ENCODE assay signal across 23 cellular contexts in the genomic region with DNA sequence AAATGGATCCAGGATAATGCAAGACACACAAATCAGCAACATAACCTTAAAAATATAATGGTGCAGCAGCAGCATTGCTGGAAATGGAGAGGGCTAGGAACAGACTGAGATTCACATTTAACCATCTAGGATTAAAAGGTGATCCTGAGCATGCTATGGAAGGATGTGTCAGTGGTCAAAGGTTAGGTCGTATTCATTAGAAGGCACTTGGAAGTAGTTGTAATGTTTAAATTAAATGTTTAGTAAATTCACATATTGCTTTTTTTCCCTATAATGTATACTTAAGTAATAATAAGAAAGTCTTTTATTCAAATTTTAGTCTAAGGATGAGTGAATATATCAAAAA.
DNase-seq lines count a peak whose midpoint lies in the region; ATAC-seq, FAIRE-seq and TF ChIP-seq lines count a peak whose summit lies in the region.
"Had no signal": no experiment of that assay in that cellular context is flagged by ENCODE, and none has a peak within 500 bp of the region (broad histone marks: within the 10 kb centered on the region; RNA-seq: fewer than 3 reads in every experiment).

No MANE protein-coding gene starts in this region.

- no peak for TF ChIP-seq CTCF in Calu3 (IDR thresholded peaks at IDR 0.05; ENCODE audit: unreplicated experiment)
- no peak for TF ChIP-seq CTCF in ascending aorta (IDR thresholded peaks at IDR 0.05)
- no peak for TF ChIP-seq CTCF in progenitor cell of endocrine pancreas (IDR thresholded peaks at IDR 0.05; ENCODE audit: unreplicated experiment)

- H3K36me3 ChIP-seq in ascending aorta = no peaks in the 10 kb centered on the region
- H3K36me3 ChIP-seq: BLaER1, Peyer's patch had no signal

- H3K27ac Mint-ChIP-seq in Calu3 (ENCODE audit: unreplicated experiment) (peak overlapping the region; percentile 63), progenitor cell of endocrine pancreas (peak overlapping the region; percentile 92)
- no peak overlapping the region for H3K27ac Mint-ChIP-seq in stimulated activated effector memory CD8-positive, alpha-beta T cell treated with anti-CD3 and anti-CD28 coated beads, Interleukin-12 subunit alpha, Interleukin-12 subunit beta, amount 100 ng/mL, for 72 hours
- H3K27ac Mint-ChIP-seq: CD4-positive, alpha-beta T cell; H9; HFFc6 had no signal

- intact Hi-C loops in Calu3 (cut with micrococcal nuclease; ENCODE audit: unreplicated experiment) (loop anchor here (5.0 to 10.0 kb wide), 3 partner anchors 213 to 373 kb away; no protein-coding TSS in a partner anchor), ascending aorta (cut with DNase I) (no loop called here)

- no peak for ATAC-seq in stimulated activated effector memory CD8-positive, alpha-beta T cell treated with anti-CD3 and anti-CD28 coated beads, Interleukin-12 subunit alpha, Interleukin-12 subunit beta, amount 100 ng/mL, for 72 hours
- ATAC-seq: GM12878 had no signal

- H3K36me3 Mint-ChIP-seq in Calu3 (ENCODE audit: insufficient read depth, unreplicated experiment) (peaks cover 5% of the 10 kb centered on the region), progenitor cell of endocrine pancreas (ENCODE audit: insufficient read depth) (peaks cover 5% of the 10 kb centered on the region)
- H3K36me3 Mint-ChIP-seq in stimulated activated effector memory CD8-positive, alpha-beta T cell treated with anti-CD3 and anti-CD28 coated beads, Interleukin-12 subunit alpha, Interleukin-12 subunit beta, amount 100 ng/mL, for 72 hours = no peaks in the 10 kb centered on the region

- H3K4me3 ChIP-seq in ascending aorta = peak overlapping the region in 1 of 2 donors; percentile 7
- H3K4me3 ChIP-seq: BLaER1, GM12878, Peyer's patch had no signal

- H3K4me1 Mint-ChIP-seq in Calu3 (ENCODE audit: low read depth, unreplicated experiment) (peaks cover 50% of the 10 kb centered on the region), progenitor cell of endocrine pancreas (ENCODE audit: low read depth) (peaks cover 39% of the 10 kb centered on the region)
- H3K4me1 Mint-ChIP-seq in stimulated activated effector memory CD8-positive, alpha-beta T cell treated with anti-CD3 and anti-CD28 coated beads, Interleukin-12 subunit alpha, Interleukin-12 subunit beta, amount 100 ng/mL, for 72 hours = no peaks in the 10 kb centered on the region

- CTCF ChIA-PET in Calu3 (lab: Charles Lee) = no interaction called here

- no peaks in the 10 kb centered on the region for H3K9me3 ChIP-seq in ascending aorta
- H3K9me3 ChIP-seq: BLaER1, Peyer's patch had no signal

- DNase-seq in Calu3 (no peak), ascending aorta (ENCODE audit: low spot score in 2 of 2) (no peak), progenitor cell of endocrine pancreas (ENCODE audit: low spot score, unreplicated experiment) (no peak), dermis blood vessel endothelial cell (no peak), NCI-H1092 (lab: John Stamatoyannopoulos, UW) (no peak)
- no peak for DNase-seq in stimulated activated effector memory CD8-positive, alpha-beta T cell treated with anti-CD3 and anti-CD28 coated beads, Interleukin-12 subunit alpha, Interleukin-12 subunit beta, amount 100 ng/mL, for 72 hours (ENCODE audit: low spot score in 2 of 2)
- DNase-seq: ACHN; CD4-positive, alpha-beta T cell; COR-L47; DMS 273 treated with DMSO at 0.1 percent for 48 hours; DND-41; H9; HFFc6; Kasumi-1; NCI-H1694 treated with DMSO at 0.1 percent for 48 hours; NCI-H2081 treated with DMSO at 0.1 percent for 48 hours; NCI-H2171 treated with DMSO at 0.1 percent for 48 hours; NCI-H446; NCI-H526 had no signal

- no peaks in the 10 kb centered on the region for H3K27me3 ChIP-seq in ascending aorta
- H3K27me3 ChIP-seq: BLaER1, Peyer's patch had no signal

- H3K27ac ChIP-seq in ascending aorta = peak overlapping the region; percentile 0 to 61
- H3K27ac ChIP-seq: BLaER1 had no signal

- H3K9me3 Mint-ChIP-seq in Calu3 (ENCODE audit: low read depth, unreplicated experiment) (no peaks in the 10 kb centered on the region), progenitor cell of endocrine pancreas (ENCODE audit: low read depth) (peaks cover 13% of the 10 kb centered on the region)
- no peaks in the 10 kb centered on the region for H3K9me3 Mint-ChIP-seq in stimulated activated effector memory CD8-positive, alpha-beta T cell treated with anti-CD3 and anti-CD28 coated beads, Interleukin-12 subunit alpha, Interleukin-12 subunit beta, amount 100 ng/mL, for 72 hours
- H3K9me3 Mint-ChIP-seq: H9 had no signal

- peak; percentile 43 for FAIRE-seq in islet of Langerhans (lab: Jason Lieb, UNC)
- FAIRE-seq: GM12878 had no signal

- H3K4me3 Mint-ChIP-seq in Calu3 (ENCODE audit: low read depth, unreplicated experiment) (no peak overlapping the region), progenitor cell of endocrine pancreas (ENCODE audit: low read depth) (no peak overlapping the region)
- H3K4me3 Mint-ChIP-seq in stimulated activated effector memory CD8-positive, alpha-beta T cell treated with anti-CD3 and anti-CD28 coated beads, Interleukin-12 subunit alpha, Interleukin-12 subunit beta, amount 100 ng/mL, for 72 hours = no peak overlapping the region
- H3K4me3 Mint-ChIP-seq: CD4-positive, alpha-beta T cell; H9; HFFc6 had no signal

- no TSS peak for BruUV-seq in Calu3 (replicated peaks; lab: Mats Ljungman, UMichigan)

- H3K4me1 ChIP-seq in ascending aorta = peaks cover 0 to 22% of the 10 kb centered on the region in 2 donors
- H3K4me1 ChIP-seq: BLaER1 had no signal

- no peaks in the 10 kb centered on the region for H3K27me3 Mint-ChIP-seq in Calu3 (ENCODE audit: unreplicated experiment)
- H3K27me3 Mint-ChIP-seq in progenitor cell of endocrine pancreas = no peaks in the 10 kb centered on the region
- H3K27me3 Mint-ChIP-seq: CD4-positive, alpha-beta T cell had no signal
